ENCODE assay signal across 8 cellular contexts in genomic region chr1:181112071-181112929, GRCh38. TPM values are rescaled to one million over a fixed set of nuclear protein-coding genes. Genes with fewer than 3 reads are reported as not detected.
DNase-seq lines count a peak whose midpoint lies in the region; ATAC-seq and TF ChIP-seq lines count a peak whose summit lies in the region.

No MANE protein-coding gene starts in this region.

- intact Hi-C loops in Right ventricle myocardium superior (cut with DNase I): no loop called here

- H3K4me3 ChIP-seq in HFF-Myc (replicated peaks; ENCODE audit: low read depth, low read length) (no peak overlapping the region), skin epidermis (no peak overlapping the region)

- DNase-seq in HFF-Myc (ENCODE audit: extremely low read depth, low read depth) (peak; percentile 97), SHP77 (lab: John Stamatoyannopoulos, UW) (peak; percentile 83 to 87), Right ventricle myocardium superior (peak; percentile 76), cerebellar cortex (ENCODE audit: low spot score) (no peak), foreskin melanocyte (no peak)

- no peak for TF ChIP-seq CTCF in HFF-Myc (IDR thresholded peaks at IDR 0.05; ENCODE audit: low read depth, low read length, missing control alignments)

- H3K27ac ChIP-seq in skin epidermis: peak overlapping the region in 19 of 21 experiments; percentile 23 to 85 (median 64)

- ATAC-seq in Right ventricle myocardium superior (ENCODE audit: poor library complexity): peak; percentile 91
- ATAC-seq in GM21423 (IDR thresholded peaks at IDR 0.05; ENCODE audit: unreplicated experiment): no peak
- no peak for ATAC-seq in GM21447 (IDR thresholded peaks at IDR 0.05; ENCODE audit: unreplicated experiment)

RNA-seq across cellular contexts. Expression of gene IER5, which starts 23.8 kb away (rescaled TPM):
- total RNA-seq in Right ventricle myocardium superior: 15.1 TPM

Comparison
In these comparisons a context has a peak if more than half of its experiments do, and no peak if none do; other contexts are left out.
1. DNase-seq: peak in HFF-Myc (single experiment), SHP77 (2 of 2) and Right ventricle myocardium superior (single experiment); none in cerebellar cortex (single experiment) and foreskin melanocyte (single experiment).